In genomic region chr2:127733816-127734537, GRCh38 we compare ENCODE assay signal across 15 cellular contexts. TPM values are rescaled to one million over a fixed set of nuclear protein-coding genes. Genes with fewer than 3 reads are reported as not detected.
DNase-seq lines count a peak whose midpoint lies in the region; ATAC-seq and TF ChIP-seq lines count a peak whose summit lies in the region.
"Had no signal": no experiment of that assay in that cellular context is flagged by ENCODE, and none has a peak within 500 bp of the region (broad histone marks: within the 10 kb centered on the region; RNA-seq: fewer than 3 reads in every experiment).

No MANE protein-coding gene starts in this region.

- H2AFZ ChIP-seq in GM23248 = peak overlapping the region; percentile 12

- no peak for TF ChIP-seq EP300 in stomach (IDR thresholded peaks at IDR 0.05)

- DNase-seq in GM23248 (peak; percentile 69), chondrocyte (ENCODE audit: low spot score) (no peak), right cardiac atrium (no peak), stomach (no peak), CD1c-positive myeloid dendritic cell (ENCODE audit: extremely low spot score) (no peak), HPDE6-E6E7 (ENCODE audit: extremely low spot score) (no peak)
- DNase-seq in stimulated activated naive CD4-positive, alpha-beta T cell (lab: John Stamatoyannopoulos, UW) = no peak
- no peak for DNase-seq in activated CD4-positive, alpha-beta T cell treated with anti-CD3 and anti-CD28 coated beads for 48 hours
- DNase-seq: CD4-positive, alpha-beta memory T cell; NCI-H2171 treated with DMSO at 0.1 percent for 48 hours; stimulated activated CD4-positive, alpha-beta T cell treated with anti-CD3 and anti-CD28 coated beads, Interleukin-4, amount 100 ng/mL, for 24 hours; stimulated activated naive CD4-positive, alpha-beta T cell treated with Interleukin-2 at 50 U/mL for 16 hours; T-helper 17 cell had no signal

- H3K9ac ChIP-seq in GM23248 = peak overlapping the region; percentile 35

- no peaks in the 10 kb centered on the region for H3K36me3 Mint-ChIP-seq in chondrocyte (ENCODE audit: low read depth)

- H3K79me2 ChIP-seq in GM23248 (ENCODE audit: insufficient read depth) = no peaks in the 10 kb centered on the region

- ATAC-seq in right cardiac atrium = peak; percentile 58 to 64
- ATAC-seq: T-helper 17 cell had no signal

- peak overlapping the region; percentile 45 for H3K27ac ChIP-seq in GM23248
- H3K27ac ChIP-seq in right cardiac atrium (ENCODE audit: low read length) = peak overlapping the region; percentile 96
- H3K27ac ChIP-seq in stomach = peak overlapping the region in 1 of 5 donors; percentile 29

- H3K9me3 Mint-ChIP-seq in chondrocyte (ENCODE audit: low read depth) = no peaks in the 10 kb centered on the region
- H3K9me3 Mint-ChIP-seq: activated T-helper 2 cell treated with anti-CD3 and anti-CD28 coated beads, Interferon-gamma antibody, Interleukin-2, Interleukin-4, amounts not matched to agents 10 μg/mL and 5 μg/mL and 100 μg/mL, durations not matched to agents 14 hours and 24 hours and 36 hours; CD4-positive, alpha-beta memory T cell had no signal

- intact Hi-C loops in right cardiac atrium (cut with DNase I) = no loop called here
- intact Hi-C loops in stomach (cut with DNase I; ENCODE audit: low total_unique reads) = no loop called here

- TF ChIP-seq POLR2A in stomach (IDR thresholded peaks at IDR 0.05) = no peak

- H3K4me1 Mint-ChIP-seq in chondrocyte (ENCODE audit: low read depth) = peaks cover 34% of the 10 kb centered on the region

- H3K4me1 ChIP-seq in GM23248 (ENCODE audit: insufficient read depth) = peaks cover 20% of the 10 kb centered on the region
- peaks cover 6% of the 10 kb centered on the region for H3K4me1 ChIP-seq in right cardiac atrium (ENCODE audit: control insufficient read depth, insufficient read depth, low read length)
- peaks cover 7 to 28% (median 13%) of the 10 kb centered on the region in 4 donors for H3K4me1 ChIP-seq in stomach

- in situ Hi-C loops in GM23248 (cut with MboI) = no loop called here

- H3K9me3 ChIP-seq in GM23248 (ENCODE audit: low read depth) (no peaks in the 10 kb centered on the region), right cardiac atrium (ENCODE audit: control insufficient read depth, low read length) (no peaks in the 10 kb centered on the region), stomach (no peaks in the 10 kb centered on the region)

- peak overlapping the region; percentile 46 for H3K4me3 Mint-ChIP-seq in chondrocyte (ENCODE audit: unreplicated experiment)
- H3K4me3 Mint-ChIP-seq: CD4-positive, alpha-beta memory T cell; T-helper 17 cell had no signal

- WGBS in GM23248 (ENCODE audit: low coverage in 1 of 2, low lambda C conversion rate in 2 of 2, missing lambda C conversion rate in 2 of 2), 2 experiments = 7 to 8% methylated on average over 5 of the region's 5 CpGs
- 29% methylated on average over 5 of the region's 5 CpGs for WGBS in right cardiac atrium
- WGBS in stomach, 5 donors = 47 to 65% (median 55%) methylated on average over 5 of the region's 5 CpGs

- H3K27me3 Mint-ChIP-seq in chondrocyte (ENCODE audit: low read depth) = no peaks in the 10 kb centered on the region
- H3K27me3 Mint-ChIP-seq: CD4-positive, alpha-beta memory T cell; T-helper 17 cell had no signal

- H3K36me3 ChIP-seq in GM23248 (ENCODE audit: low read depth) (no peaks in the 10 kb centered on the region), stomach (peaks cover 0 to 5% (median 0%) of the 10 kb centered on the region in 4 donors)

- H3K9me2 ChIP-seq in GM23248 (ENCODE audit: insufficient read depth) = no peaks in the 10 kb centered on the region

- peak overlapping the region; percentile 91 for H3K27ac Mint-ChIP-seq in chondrocyte (ENCODE audit: unreplicated experiment)
- H3K27ac Mint-ChIP-seq: activated T-helper 2 cell treated with anti-CD3 and anti-CD28 coated beads, Interferon-gamma antibody, Interleukin-2, Interleukin-4, amounts not matched to agents 10 μg/mL and 5 μg/mL and 100 μg/mL, durations not matched to agents 14 hours and 24 hours and 36 hours; CD4-positive, alpha-beta memory T cell; T-helper 17 cell had no signal

- H4K20me1 ChIP-seq in GM23248 (ENCODE audit: insufficient read depth) = no peaks in the 10 kb centered on the region; the same call in 1 of the 2 replicates

- H3F3A ChIP-seq in GM23248 (ENCODE audit: insufficient read depth) = peaks cover 7% of the 10 kb centered on the region

- H3K4me3 ChIP-seq in GM23248 = peak overlapping the region; percentile 64
- peak overlapping the region; percentile 60 for H3K4me3 ChIP-seq in right cardiac atrium (ENCODE audit: low read length)
- peak overlapping the region in 3 of 4 donors; percentile 2 for H3K4me3 ChIP-seq in stomach

- TF ChIP-seq CTCF in chondrocyte (IDR thresholded peaks at IDR 0.05) (no peak), stomach (IDR thresholded peaks at IDR 0.05) (no peak)

- no peaks in the 10 kb centered on the region for H3K27me3 ChIP-seq in GM23248 (replicated peaks; ENCODE audit: insufficient read depth)
- no peaks in the 10 kb centered on the region for H3K27me3 ChIP-seq in right cardiac atrium (ENCODE audit: control insufficient read depth, insufficient read depth)
- no peaks in the 10 kb centered on the region for H3K27me3 ChIP-seq in stomach

- H3K4me2 ChIP-seq in GM23248 (ENCODE audit: unreplicated experiment) = peak overlapping the region; percentile 88

RNA-seq across cellular contexts. Expression of gene SFT2D3, which starts 32.7 kb away (rescaled TPM):
- total RNA-seq in GM23248 (2014; rRNA removed; shearing (Covaris generic)) = 5.7 and 9.4 TPM in 2 replicates
- polyA plus RNA-seq in GM23248 (2016; fragmentation: Nextera tagmentation; extraction: Ambion mirVana) = not detected in 2 replicates
- total RNA-seq in chondrocyte = 5.1 to 7.2 TPM (median 7.1 TPM) in 3 replicates
- 1 to 10 TPM; 3.6 to 5.0 (median 4.4) TPM for total RNA-seq in right cardiac atrium
- 3.3 TPM for polyA plus RNA-seq in right cardiac atrium
- 10 to 100 TPM in 1 of 5 donors, 1 to 10 TPM in 4; 2.3 to 35.6 (median 7.2) TPM for total RNA-seq in stomach
- 1 to 10 TPM; 2.1 to 6.5 (median 3.1) TPM for polyA plus RNA-seq in stomach

RNA-seq across cellular contexts. Expression of gene LIMS2, which starts 58.6 kb away (rescaled TPM):
- total RNA-seq in GM23248 (2014; rRNA removed; shearing (Covaris generic)) = 3.8 and 7.2 TPM in 2 replicates
- polyA plus RNA-seq in GM23248 (2016; fragmentation: Nextera tagmentation; extraction: Ambion mirVana) = 30.4 and 33.7 TPM in 2 replicates
- total RNA-seq in chondrocyte = 75.3 to 173 TPM (median 171 TPM) in 3 replicates
- 100 to 1,000 TPM; 163 to 224 (median 209) TPM for total RNA-seq in right cardiac atrium
- 178 TPM for polyA plus RNA-seq in right cardiac atrium
- total RNA-seq in stomach = 10 to 100 TPM; 30.3 to 90.4 (median 52.5) TPM
- 10 to 100 TPM; 33.0 to 94.1 (median 66.6) TPM for polyA plus RNA-seq in stomach
- total RNA-seq: MCF 10A had no signal

Comparison
In these comparisons a context has a peak if more than half of its experiments do, and no peak if none do; other contexts are left out.
1. H3K4me3 ChIP-seq: peak in every context shown above with its lines; median percentile 64 in GM23248; 60 in right cardiac atrium; 2 in stomach.